In the genomic region with DNA sequence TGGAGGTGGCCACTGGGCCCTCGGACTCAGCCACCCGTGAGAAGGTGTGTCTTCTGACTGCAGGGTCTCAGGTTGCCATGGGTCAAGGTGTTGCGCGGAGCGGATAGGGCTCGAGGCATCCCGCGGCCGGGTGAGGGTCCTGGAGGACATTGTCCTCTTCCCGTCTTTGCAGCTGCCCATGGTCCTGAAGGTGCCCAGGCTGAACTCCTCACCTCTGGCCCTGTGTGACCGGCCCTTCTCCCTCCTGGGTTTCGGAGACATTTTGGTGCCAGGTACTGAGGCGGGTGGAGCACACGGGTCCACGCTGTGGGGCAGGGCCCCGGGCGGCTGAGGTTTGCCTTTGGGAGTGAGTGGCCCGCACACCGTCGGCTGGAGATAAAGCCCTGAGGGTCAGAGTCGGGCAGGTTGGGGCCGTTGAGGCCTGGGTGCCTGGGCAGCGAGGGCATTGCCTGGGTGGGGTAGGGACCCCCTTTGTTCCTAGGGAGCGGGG, we compare ENCODE assay signal across 29 cellular contexts. TPM values are rescaled to one million over a fixed set of nuclear protein-coding genes. Genes with fewer than 3 reads are reported as not detected.
"Had no signal": no experiment of that assay in that cellular context is flagged by ENCODE, and none has a peak within 500 bp of the region (broad histone marks: within the 10 kb centered on the region; RNA-seq: fewer than 3 reads in every experiment).

No MANE protein-coding gene starts in this region.

- H3K27ac ChIP-seq: foreskin keratinocyte, neural progenitor cell, skin epidermis, thyroid gland, upper lobe of left lung, vagina, WERI-Rb-1 had no signal

- ATAC-seq: activated CD4-positive, CD25-positive, alpha-beta regulatory T cell treated with anti-CD3 and anti-CD28 coated beads, Interleukin-2, amount 50 U/mL, for 24 hours; foreskin keratinocyte; naive thymus-derived CD4-positive, alpha-beta T cell; sciatic nerve; T-helper 17 cell had no signal

- H3K9me3 ChIP-seq: esophagus muscularis mucosa, thyroid gland, upper lobe of left lung, vagina had no signal

- H3K4me3 Mint-ChIP-seq: activated naive CD8-positive, alpha-beta T cell; central memory CD8-positive, alpha-beta T cell; dendritic cell treated with granulocyte-macrophage colony-stimulating factor and Interleukin-4, amounts not matched to agents 40 ng/mL and 50 ng/mL, for 4 days; mesothelial cell of epicardium; naive thymus-derived CD4-positive, alpha-beta T cell; neural progenitor cell; stimulated activated naive CD8-positive, alpha-beta T cell treated with anti-CD3 and anti-CD28 coated beads, Interleukin-15, Interleukin-2, amounts not matched to agents 100 ng/mL and 50 ng/mL, for 24 hours; T-helper 17 cell had no signal

- H3K27me3 ChIP-seq: esophagus muscularis mucosa, foreskin keratinocyte, neural progenitor cell, thyroid gland, upper lobe of left lung, vagina had no signal

- H3K4me1 ChIP-seq: foreskin keratinocyte, neural progenitor cell, thyroid gland, vagina had no signal

- H2AFZ ChIP-seq: neural progenitor cell had no signal

- H3K4me1 Mint-ChIP-seq: central memory CD8-positive, alpha-beta T cell; neural progenitor cell; T-helper 17 cell had no signal

- H3K36me3 Mint-ChIP-seq: activated naive CD8-positive, alpha-beta T cell had no signal

- H3K9ac ChIP-seq: neural progenitor cell had no signal

- DNase-seq: activated CD4-positive, alpha-beta T cell treated with anti-CD3 and anti-CD28 coated beads for 48 hours; activated CD4-positive, alpha-beta T cell treated with anti-CD3 and anti-CD28 coated beads, Interleukin-2, amount 50 U/mL, for 48 hours; activated CD8-positive, alpha-beta memory T cell treated with anti-CD3 and anti-CD28 coated beads for 24 hours; activated effector memory CD4-positive, alpha-beta T cell treated with Interleukin-2 at 50 U/mL for 16 hours; activated naive CD4-positive, alpha-beta T cell treated with Interleukin-2 at 50 U/mL for 16 hours; anterior cingulate cortex; foreskin keratinocyte; naive thymus-derived CD4-positive, alpha-beta T cell; stimulated activated CD4-positive, alpha-beta T cell treated with anti-CD3 and anti-CD28 coated beads, Interleukin-12 subunit alpha, Interleukin-12 subunit beta, amount 100 ng/mL, for 4 hours; stimulated activated CD4-positive, alpha-beta T cell treated with anti-CD3 and anti-CD28 coated beads, Interleukin-4, amount 100 ng/mL, for 1 hour; substantia nigra; T-helper 17 cell; T1000; thyroid gland; WERI-Rb-1 had no signal

- H3K4me2 ChIP-seq: neural progenitor cell had no signal

- H3K27me3 Mint-ChIP-seq: activated naive CD8-positive, alpha-beta T cell; central memory CD8-positive, alpha-beta T cell; dendritic cell treated with granulocyte-macrophage colony-stimulating factor and Interleukin-4, amounts not matched to agents 40 ng/mL and 50 ng/mL, for 4 days; naive thymus-derived CD4-positive, alpha-beta T cell; stimulated activated naive CD8-positive, alpha-beta T cell treated with anti-CD3 and anti-CD28 coated beads, Interleukin-15, Interleukin-2, amounts not matched to agents 100 ng/mL and 50 ng/mL, for 24 hours; T-helper 17 cell had no signal

- H3K36me3 ChIP-seq: neural progenitor cell had no signal

- H3K4me3 ChIP-seq: esophagus muscularis mucosa, neural progenitor cell, skin epidermis, thyroid gland, upper lobe of left lung, vagina had no signal

- H3K27ac Mint-ChIP-seq: activated naive CD8-positive, alpha-beta T cell; dendritic cell treated with granulocyte-macrophage colony-stimulating factor and Interleukin-4, amounts not matched to agents 40 ng/mL and 50 ng/mL, for 4 days; mesothelial cell of epicardium; naive thymus-derived CD4-positive, alpha-beta T cell; neural progenitor cell; stimulated activated naive CD8-positive, alpha-beta T cell treated with anti-CD3 and anti-CD28 coated beads, Interleukin-15, Interleukin-2, amounts not matched to agents 100 ng/mL and 50 ng/mL, for 24 hours; T-helper 17 cell had no signal

- H3K9me3 Mint-ChIP-seq: central memory CD8-positive, alpha-beta T cell; dendritic cell treated with granulocyte-macrophage colony-stimulating factor and Interleukin-4, amounts not matched to agents 40 ng/mL and 50 ng/mL, for 4 days; mesothelial cell of epicardium; naive thymus-derived CD4-positive, alpha-beta T cell; neural progenitor cell; stimulated activated naive CD8-positive, alpha-beta T cell treated with anti-CD3 and anti-CD28 coated beads, Interleukin-15, Interleukin-2, amounts not matched to agents 100 ng/mL and 50 ng/mL, for 24 hours had no signal

RNA-seq across cellular contexts. Expression of gene TMPRSS9, which starts 15.6 kb away (rescaled TPM):
- total RNA-seq: bronchial epithelial cell; foreskin keratinocyte; naive thymus-derived CD4-positive, alpha-beta T cell; sciatic nerve; T-helper 17 cell; vagina had no signal
- polyA plus RNA-seq: foreskin keratinocyte; naive thymus-derived CD4-positive, alpha-beta T cell had no signal

RNA-seq across cellular contexts. Expression of gene LINGO3, which starts 36.5 kb away (rescaled TPM):
- total RNA-seq: bronchial epithelial cell, esophagus muscularis mucosa, foreskin keratinocyte, osteoblast, sciatic nerve, vagina had no signal
- polyA plus RNA-seq: foreskin keratinocyte had no signal
